1 cellular context compared by ENCODE assay signal in the genomic region with DNA sequence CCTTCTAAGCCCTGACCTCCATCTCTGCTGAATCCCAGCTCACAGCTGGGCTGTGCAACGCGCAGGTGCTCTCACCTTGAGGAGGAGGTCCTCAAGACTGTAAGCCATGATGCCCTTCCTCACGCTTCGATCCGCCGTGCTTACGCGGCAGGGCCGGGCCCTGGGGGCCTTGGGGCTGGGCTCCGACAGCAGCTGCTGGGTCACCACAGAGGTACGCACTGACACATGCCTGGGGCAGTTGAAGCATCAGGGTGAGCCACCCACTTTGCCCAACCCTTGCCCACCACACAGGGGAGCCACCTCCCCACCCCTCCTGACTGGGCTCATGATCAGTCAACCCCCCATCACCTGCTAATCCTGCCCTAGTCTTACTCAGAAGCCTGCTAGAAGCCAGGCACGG.
TF ChIP-seq lines count a peak whose summit lies in the region.

No MANE protein-coding gene starts in this region.

TF ChIP-seq in K562, 482 proteins besides CTCF, POLR2A, EP300 and RAD21:
- TF ChIP-seq, protein P1, sequence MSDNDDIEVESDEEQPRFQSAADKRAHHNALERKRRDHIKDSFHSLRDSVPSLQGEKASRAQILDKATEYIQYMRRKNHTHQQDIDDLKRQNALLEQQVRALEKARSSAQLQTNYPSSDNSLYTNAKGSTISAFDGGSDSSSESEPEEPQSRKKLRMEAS (CRISPR knock-in tag; IDR thresholded peaks at IDR 0.05): 0 out of 2 replicates have a peak, but pooled peaks have one; percentile 13
- no peak for TF ChIP-seq ZNF134 (CRISPR knock-in tag; conservative IDR thresholded peaks at IDR 0.05)
- TF ChIP-seq, protein P2, sequence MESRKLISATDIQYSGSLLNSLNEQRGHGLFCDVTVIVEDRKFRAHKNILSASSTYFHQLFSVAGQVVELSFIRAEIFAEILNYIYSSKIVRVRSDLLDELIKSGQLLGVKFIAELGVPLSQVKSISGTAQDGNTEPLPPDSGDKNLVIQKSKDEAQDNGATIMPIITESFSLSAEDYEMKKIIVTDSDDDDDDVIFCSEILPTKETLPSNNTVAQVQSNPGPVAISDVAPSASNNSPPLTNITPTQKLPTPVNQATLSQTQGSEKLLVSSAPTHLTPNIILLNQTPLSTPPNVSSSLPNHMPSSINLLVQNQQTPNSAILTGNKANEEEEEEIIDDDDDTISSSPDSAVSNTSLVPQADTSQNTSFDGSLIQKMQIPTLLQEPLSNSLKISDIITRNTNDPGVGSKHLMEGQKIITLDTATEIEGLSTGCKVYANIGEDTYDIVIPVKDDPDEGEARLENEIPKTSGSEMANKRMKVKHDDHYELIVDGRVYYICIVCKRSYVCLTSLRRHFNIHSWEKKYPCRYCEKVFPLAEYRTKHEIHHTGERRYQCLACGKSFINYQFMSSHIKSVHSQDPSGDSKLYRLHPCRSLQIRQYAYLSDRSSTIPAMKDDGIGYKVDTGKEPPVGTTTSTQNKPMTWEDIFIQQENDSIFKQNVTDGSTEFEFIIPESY (CRISPR knock-in tag; IDR thresholded peaks at IDR 0.05): 0 out of 2 replicates have a peak, but pooled peaks have one; percentile 30
